ENCODE assay signal across 21 cellular contexts in the genomic region with DNA sequence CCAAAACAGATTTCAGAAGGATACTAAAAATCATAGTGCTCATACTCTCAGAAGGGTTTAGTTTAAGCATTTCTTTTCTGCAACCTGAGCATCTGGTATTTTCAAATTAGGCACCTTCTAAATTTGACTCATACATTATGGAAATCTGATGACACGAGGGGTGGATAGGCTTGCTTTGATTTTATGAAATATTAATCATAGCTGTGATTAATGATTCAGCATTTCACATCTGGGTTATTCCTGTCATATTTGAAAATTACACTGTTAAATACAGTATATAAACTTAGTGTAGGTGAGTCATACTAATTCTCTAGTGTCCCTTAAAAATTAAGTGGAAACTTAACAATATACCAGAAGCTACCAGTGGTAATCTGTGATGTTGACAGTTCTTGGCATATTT.
"Had no signal": no experiment of that assay in that cellular context is flagged by ENCODE, and none has a peak within 500 bp of the region (broad histone marks: within the 10 kb centered on the region; RNA-seq: fewer than 3 reads in every experiment).

No MANE protein-coding gene starts in this region.

- H3K4me1 ChIP-seq: gastrocnemius medialis, psoas muscle, right lobe of liver, transverse colon had no signal

- DNase-seq: effector memory CD8-positive, alpha-beta T cell; gastrocnemius medialis; heart right ventricle; hypothalamus; kidney glomerular epithelial cell; mucosa of descending colon; naive thymus-derived CD8-positive, alpha-beta T cell; psoas muscle; retina; right lobe of liver; spleen; stimulated activated CD4-positive, alpha-beta T cell treated with anti-CD3 and anti-CD28 coated beads, Interleukin-15, amount 100 ng/mL, for 24 hours; stimulated activated CD4-positive, alpha-beta T cell treated with anti-CD3 and anti-CD28 coated beads, Interleukin-1b, Interleukin-23, amount 100 ng/mL, for 48 hours; stimulated activated CD4-positive, alpha-beta T cell treated with anti-CD3 and anti-CD28 coated beads, Interleukin-4, amount 100 ng/mL, for 24 hours; stimulated activated naive B cell treated with anti-CD40 and anti-IgM and Interleukin-4, amounts not matched to agents 10 μg/mL and 1 μg/mL and 100 μg/mL, for 72 hours; stimulated activated naive CD8-positive, alpha-beta T cell treated with anti-CD3 and anti-CD28 coated beads, Interleukin-15, amount 100 ng/mL, for 72 hours; substantia nigra; transverse colon had no signal

- H3K27ac ChIP-seq: gastrocnemius medialis, heart right ventricle, neutrophil, psoas muscle, right lobe of liver, spleen, thoracic aorta, transverse colon had no signal

- H3K9me3 ChIP-seq: gastrocnemius medialis, heart right ventricle, mucosa of descending colon, neutrophil, psoas muscle, right lobe of liver, spleen, thoracic aorta, transverse colon had no signal

- H3K36me3 ChIP-seq: gastrocnemius medialis, neutrophil, right lobe of liver, thoracic aorta had no signal

- H3K4me3 Mint-ChIP-seq: effector memory CD8-positive, alpha-beta T cell; naive thymus-derived CD8-positive, alpha-beta T cell; stimulated activated naive B cell treated with anti-CD40 and anti-IgM and Interleukin-4, amounts not matched to agents 10 μg/mL and 1 μg/mL and 100 μg/mL, for 72 hours; stimulated activated naive CD8-positive, alpha-beta T cell treated with anti-CD3 and anti-CD28 coated beads, Interleukin-15, amount 100 ng/mL, for 72 hours had no signal

- H3K4me1 Mint-ChIP-seq: stimulated activated naive B cell treated with anti-CD40 and anti-IgM and Interleukin-4, amounts not matched to agents 10 μg/mL and 1 μg/mL and 100 μg/mL, for 72 hours had no signal

- H3K27me3 ChIP-seq: gastrocnemius medialis, heart right ventricle, neutrophil, right lobe of liver, spleen, transverse colon had no signal

- H3K4me3 ChIP-seq: gastrocnemius medialis, heart right ventricle, mucosa of descending colon, psoas muscle, right lobe of liver, spleen, thoracic aorta, transverse colon had no signal

- H3K9me3 Mint-ChIP-seq: effector memory CD8-positive, alpha-beta T cell; naive thymus-derived CD8-positive, alpha-beta T cell; stimulated activated naive B cell treated with anti-CD40 and anti-IgM and Interleukin-4, amounts not matched to agents 10 μg/mL and 1 μg/mL and 100 μg/mL, for 72 hours; stimulated activated naive CD8-positive, alpha-beta T cell treated with anti-CD3 and anti-CD28 coated beads, Interleukin-15, amount 100 ng/mL, for 72 hours had no signal

- ATAC-seq: effector memory CD8-positive, alpha-beta T cell; gastrocnemius medialis; heart right ventricle; left lobe of liver; mucosa of descending colon; naive thymus-derived CD8-positive, alpha-beta T cell; psoas muscle; right lobe of liver; stimulated activated naive B cell treated with anti-CD40 and anti-IgM and Interleukin-4, amounts not matched to agents 10 μg/mL and 1 μg/mL and 100 μg/mL, for 72 hours; stimulated activated naive CD8-positive, alpha-beta T cell treated with anti-CD3 and anti-CD28 coated beads, Interleukin-15, amount 100 ng/mL, for 72 hours had no signal

- H3K27ac Mint-ChIP-seq: effector memory CD8-positive, alpha-beta T cell; naive thymus-derived CD8-positive, alpha-beta T cell; stimulated activated naive B cell treated with anti-CD40 and anti-IgM and Interleukin-4, amounts not matched to agents 10 μg/mL and 1 μg/mL and 100 μg/mL, for 72 hours; stimulated activated naive CD8-positive, alpha-beta T cell treated with anti-CD3 and anti-CD28 coated beads, Interleukin-15, amount 100 ng/mL, for 72 hours had no signal

- H3K27me3 Mint-ChIP-seq: effector memory CD8-positive, alpha-beta T cell; naive thymus-derived CD8-positive, alpha-beta T cell; stimulated activated naive B cell treated with anti-CD40 and anti-IgM and Interleukin-4, amounts not matched to agents 10 μg/mL and 1 μg/mL and 100 μg/mL, for 72 hours; stimulated activated naive CD8-positive, alpha-beta T cell treated with anti-CD3 and anti-CD28 coated beads, Interleukin-15, amount 100 ng/mL, for 72 hours had no signal
